9 cellular contexts compared by ENCODE assay signal in genomic region chr15:74786659-74787165, GRCh38. TPM values are rescaled to one million over a fixed set of nuclear protein-coding genes. Genes with fewer than 3 reads are reported as not detected.
DNase-seq lines count a peak whose midpoint lies in the region; ATAC-seq lines count a peak whose summit lies in the region.
"Had no signal": no experiment of that assay in that cellular context is flagged by ENCODE, and none has a peak within 500 bp of the region (broad histone marks: within the 10 kb centered on the region; RNA-seq: fewer than 3 reads in every experiment).

No MANE protein-coding gene starts in this region.

- H3K9me3 ChIP-seq in Karpas-422 (ENCODE audit: low read length), result no peaks in the 10 kb centered on the region

- peak overlapping the region; percentile 93 for H3K27ac Mint-ChIP-seq in central memory CD8-positive, alpha-beta T cell (ENCODE audit: low read depth)
- H3K27ac Mint-ChIP-seq in naive thymus-derived CD8-positive, alpha-beta T cell, result peak overlapping the region; percentile 94 to 99 (median 98)

- no peaks in the 10 kb centered on the region for H3K27me3 Mint-ChIP-seq in central memory CD8-positive, alpha-beta T cell
- H3K27me3 Mint-ChIP-seq in naive thymus-derived CD8-positive, alpha-beta T cell, result no peaks in the 10 kb centered on the region

- H3K27ac ChIP-seq in Karpas-422 (ENCODE audit: low read length), result peak overlapping the region; percentile 100

- DNase-seq in CD1c-positive myeloid dendritic cell (ENCODE audit: extremely low spot score) (peak; percentile 73), Karpas-422 (peak; percentile 90), hypothalamus (lab: John Stamatoyannopoulos, UW) (no peak), NCI-H1436 (lab: John Stamatoyannopoulos, UW) (no peak)
- DNase-seq in central memory CD8-positive, alpha-beta T cell (ENCODE audit: low spot score in 2 of 2), result no peak
- DNase-seq in naive thymus-derived CD8-positive, alpha-beta T cell, result no peak
- DNase-seq in effector CD4-positive, alpha-beta T cell, result no peak

- H3K79me2 ChIP-seq in Karpas-422 (ENCODE audit: low read length), result peaks cover 46% of the 10 kb centered on the region

- H3K4me1 ChIP-seq in Karpas-422 (ENCODE audit: low read length), result peaks cover 88% of the 10 kb centered on the region

- peaks cover 15% of the 10 kb centered on the region for H3K36me3 ChIP-seq in Karpas-422 (ENCODE audit: insufficient read depth, low read length)

- no peaks in the 10 kb centered on the region; the same call in 1 of the 2 replicates for H4K20me1 ChIP-seq in Karpas-422 (ENCODE audit: insufficient read depth, low read depth, low read length)

- H3K9ac ChIP-seq in Karpas-422 (ENCODE audit: low read length), result peak overlapping the region; percentile 99
- H3K9ac ChIP-seq: parathyroid adenoma had no signal

- peak overlapping the region; percentile 79 for H3K4me3 Mint-ChIP-seq in central memory CD8-positive, alpha-beta T cell
- H3K4me3 Mint-ChIP-seq in naive thymus-derived CD8-positive, alpha-beta T cell, result peak overlapping the region; percentile 85 to 97 (median 93)

- no peaks in the 10 kb centered on the region for H3K9me2 ChIP-seq in Karpas-422 (replicated peaks; ENCODE audit: insufficient read depth, low read length)

- no peaks in the 10 kb centered on the region for H3K27me3 ChIP-seq in Karpas-422 (ENCODE audit: low read length)

- H3K36me3 Mint-ChIP-seq in central memory CD8-positive, alpha-beta T cell (ENCODE audit: insufficient read depth), result peaks cover 51% of the 10 kb centered on the region
- peaks cover 0 to 12% (median 0%) of the 10 kb centered on the region in 3 donors for H3K36me3 Mint-ChIP-seq in naive thymus-derived CD8-positive, alpha-beta T cell

- POLR2A ChIA-PET in naive thymus-derived CD8-positive, alpha-beta T cell (lab: Charles Lee), result interaction anchor here (0.8 to 32.7 kb wide), 14 partner anchors 4 to 412 kb away, joined by 3 to 1300 read pairs (median 6); partner anchors contain the start of genes ARID3B, CLK3, COX5A and CSK

- ATAC-seq in central memory CD8-positive, alpha-beta T cell (replicated peaks; ENCODE audit: extremely low read depth, poor library complexity, severe bottlenecking), result no peak
- ATAC-seq in naive thymus-derived CD8-positive, alpha-beta T cell, result no peak
- ATAC-seq in GM19467 (IDR thresholded peaks at IDR 0.05; ENCODE audit: unreplicated experiment), result no peak

- H3K9me3 Mint-ChIP-seq in central memory CD8-positive, alpha-beta T cell, result no peaks in the 10 kb centered on the region
- no peaks in the 10 kb centered on the region for H3K9me3 Mint-ChIP-seq in naive thymus-derived CD8-positive, alpha-beta T cell

- peak overlapping the region; percentile 94 for H3K4me3 ChIP-seq in Karpas-422 (ENCODE audit: low read length)

- H3K4me1 Mint-ChIP-seq in central memory CD8-positive, alpha-beta T cell, result peaks cover 81% of the 10 kb centered on the region
- peaks cover 41 to 77% (median 68%) of the 10 kb centered on the region in 4 donors for H3K4me1 Mint-ChIP-seq in naive thymus-derived CD8-positive, alpha-beta T cell

- H3K4me2 ChIP-seq in Karpas-422 (ENCODE audit: low read depth, low read length, poor library complexity, severe bottlenecking), result peak overlapping the region; percentile 92

- no peak overlapping the region for H2AFZ ChIP-seq in Karpas-422 (ENCODE audit: low read length)
- H2AFZ ChIP-seq: parathyroid adenoma had no signal

RNA-seq across cellular contexts. Expression of gene CSK, which starts 4.8 kb away (rescaled TPM):
- 172 and 306 TPM in 2 replicates for total RNA-seq in Karpas-422 (2014; rRNA removed; shearing (Covaris generic); ENCODE audit: low replicate concordance)
- 100 to 1,000 TPM; 220 TPM for total RNA-seq in naive thymus-derived CD8-positive, alpha-beta T cell
- polyA plus RNA-seq in naive thymus-derived CD8-positive, alpha-beta T cell, result 100 to 1,000 TPM in 1 of 3 donors, 10 to 100 TPM in 2; 70.8 to 124 (median 79.8) TPM

RNA-seq across cellular contexts. Expression of gene LMAN1L, which starts 25.9 kb away (rescaled TPM):
- total RNA-seq in Karpas-422 (2014; rRNA removed; shearing (Covaris generic); ENCODE audit: low replicate concordance), result 3.3 and 4.3 TPM in 2 replicates
- total RNA-seq in naive thymus-derived CD8-positive, alpha-beta T cell, result under 1 TPM; 0.57 to 0.80 TPM
- polyA plus RNA-seq in naive thymus-derived CD8-positive, alpha-beta T cell, result not detected

RNA-seq across cellular contexts. Expression of gene CYP1A2, which starts 38.1 kb away (rescaled TPM):
- total RNA-seq in Karpas-422 (2014; rRNA removed; shearing (Covaris generic); ENCODE audit: low replicate concordance), result not detected in 2 replicates
- total RNA-seq in naive thymus-derived CD8-positive, alpha-beta T cell, result not detected
- not detected for polyA plus RNA-seq in naive thymus-derived CD8-positive, alpha-beta T cell

RNA-seq across cellular contexts. Expression of gene CPLX3, which starts 39.7 kb away (rescaled TPM):
- total RNA-seq in Karpas-422 (2014; rRNA removed; shearing (Covaris generic); ENCODE audit: low replicate concordance), result 5.2 and 7.3 TPM in 2 replicates
- total RNA-seq in naive thymus-derived CD8-positive, alpha-beta T cell, result under 1 TPM; 0.39 to 0.44 TPM
- not detected for polyA plus RNA-seq in naive thymus-derived CD8-positive, alpha-beta T cell

RNA-seq across cellular contexts. Expression of gene ULK3, which starts 56.2 kb away (rescaled TPM):
- total RNA-seq in Karpas-422 (2014; rRNA removed; shearing (Covaris generic); ENCODE audit: low replicate concordance), result 87.3 and 89.6 TPM in 2 replicates
- total RNA-seq in naive thymus-derived CD8-positive, alpha-beta T cell, result 10 to 100 TPM; 82.8 to 83.6 TPM
- polyA plus RNA-seq in naive thymus-derived CD8-positive, alpha-beta T cell, result 10 to 100 TPM; 16.3 to 32.2 (median 16.6) TPM

Comparison
In these comparisons a context has a peak if more than half of its experiments do, and no peak if none do; other contexts are left out.
1. DNase-seq: peak in CD1c-positive myeloid dendritic cell (single experiment) and Karpas-422 (single experiment); none in central memory CD8-positive, alpha-beta T cell (0 of 2), naive thymus-derived CD8-positive, alpha-beta T cell (0 of 10), effector CD4-positive, alpha-beta T cell (single experiment), hypothalamus (0 of 51) and NCI-H1436 (single experiment).